In genomic region chr2:99948010-99948409, GRCh38 we compare ENCODE assay signal across 8 cellular contexts.
"Had no signal": no experiment of that assay in that cellular context is flagged by ENCODE, and none has a peak within 500 bp of the region (broad histone marks: within the 10 kb centered on the region; RNA-seq: fewer than 3 reads in every experiment).

No MANE protein-coding gene starts in this region.

- DNase-seq: GM23248, GOT3, H7, HCEC 1CT, KG1 had no signal

- H3K9ac ChIP-seq: GM23248 had no signal

- H3K4me3 ChIP-seq: GM23248, K562 had no signal

- H2AFZ ChIP-seq: GM23248 had no signal

- H3K27ac ChIP-seq: GM23248, HL-60 had no signal

- ATAC-seq: HepG2, K562 had no signal
